ENCODE assay signal across 1 cellular context in genomic region chr3:43996379-43997301, GRCh38.
TF ChIP-seq lines count a peak whose summit lies in the region.

No MANE protein-coding gene starts in this region.

TF ChIP-seq in GM12878, 131 proteins besides CTCF, POLR2A, EP300 and RAD21 (continued from another document and continues in another):
- TF ChIP-seq, protein P1, sequence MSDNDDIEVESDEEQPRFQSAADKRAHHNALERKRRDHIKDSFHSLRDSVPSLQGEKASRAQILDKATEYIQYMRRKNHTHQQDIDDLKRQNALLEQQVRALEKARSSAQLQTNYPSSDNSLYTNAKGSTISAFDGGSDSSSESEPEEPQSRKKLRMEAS (IDR thresholded peaks at IDR 0.05; ENCODE audit: low read depth, low read length) = peak; percentile 30; the same call in 1 of the 2 replicates
- TF ChIP-seq ZSCAN29 (IDR thresholded peaks at IDR 0.05) = 0 out of 2 replicates have a peak, but pooled peaks have one; percentile 18
- no peak for TF ChIP-seq PBX3 (IDR thresholded peaks at IDR 0.05; ENCODE audit: insufficient replicate concordance, low read depth, low read length)
- TF ChIP-seq, protein P2, sequence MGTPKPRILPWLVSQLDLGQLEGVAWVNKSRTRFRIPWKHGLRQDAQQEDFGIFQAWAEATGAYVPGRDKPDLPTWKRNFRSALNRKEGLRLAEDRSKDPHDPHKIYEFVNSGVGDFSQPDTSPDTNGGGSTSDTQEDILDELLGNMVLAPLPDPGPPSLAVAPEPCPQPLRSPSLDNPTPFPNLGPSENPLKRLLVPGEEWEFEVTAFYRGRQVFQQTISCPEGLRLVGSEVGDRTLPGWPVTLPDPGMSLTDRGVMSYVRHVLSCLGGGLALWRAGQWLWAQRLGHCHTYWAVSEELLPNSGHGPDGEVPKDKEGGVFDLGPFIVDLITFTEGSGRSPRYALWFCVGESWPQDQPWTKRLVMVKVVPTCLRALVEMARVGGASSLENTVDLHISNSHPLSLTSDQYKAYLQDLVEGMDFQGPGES (IDR thresholded peaks at IDR 0.05) = no peak
- TF ChIP-seq BACH1 (IDR thresholded peaks at IDR 0.05; ENCODE audit: borderline replicate concordance) = peak; percentile 6; the same call in 1 of the 2 replicates
- no peak for TF ChIP-seq ZNF207 (IDR thresholded peaks at IDR 0.05; ENCODE audit: borderline replicate concordance)
- peak; percentile 71 for TF ChIP-seq SMC3 (IDR thresholded peaks at IDR 0.05; ENCODE audit: borderline replicate concordance, low read length)
- TF ChIP-seq TBL1XR1 (IDR thresholded peaks at IDR 0.05; ENCODE audit: low read depth, low read length) = no peak
- no peak for TF ChIP-seq ETV6 (conservative IDR thresholded peaks at IDR 0.05 in 1 of 2, IDR thresholded peaks at IDR 0.05 in 1 of 2; ENCODE audit: borderline replicate concordance in 1 of 2, low read depth in 1 of 2)
- TF ChIP-seq, protein P3, sequence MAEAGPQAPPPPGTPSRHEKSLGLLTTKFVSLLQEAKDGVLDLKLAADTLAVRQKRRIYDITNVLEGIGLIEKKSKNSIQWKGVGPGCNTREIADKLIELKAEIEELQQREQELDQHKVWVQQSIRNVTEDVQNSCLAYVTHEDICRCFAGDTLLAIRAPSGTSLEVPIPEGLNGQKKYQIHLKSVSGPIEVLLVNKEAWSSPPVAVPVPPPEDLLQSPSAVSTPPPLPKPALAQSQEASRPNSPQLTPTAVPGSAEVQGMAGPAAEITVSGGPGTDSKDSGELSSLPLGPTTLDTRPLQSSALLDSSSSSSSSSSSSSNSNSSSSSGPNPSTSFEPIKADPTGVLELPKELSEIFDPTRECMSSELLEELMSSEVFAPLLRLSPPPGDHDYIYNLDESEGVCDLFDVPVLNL (IDR thresholded peaks at IDR 0.05; ENCODE audit: low read depth, low read length) = no peak
- 0 out of 2 replicates have a peak, but pooled peaks have one; percentile 14 for TF ChIP-seq CBX5 (IDR thresholded peaks at IDR 0.05; ENCODE audit: low read depth)
- no peak for TF ChIP-seq JUNB (IDR thresholded peaks at IDR 0.05)
- peak; percentile 15; the same call in 1 of the 2 replicates for TF ChIP-seq NKRF (conservative IDR thresholded peaks at IDR 0.05)
- TF ChIP-seq NFIC (IDR thresholded peaks at IDR 0.05; ENCODE audit: low read depth, low read length) = no peak
- TF ChIP-seq, protein P4, sequence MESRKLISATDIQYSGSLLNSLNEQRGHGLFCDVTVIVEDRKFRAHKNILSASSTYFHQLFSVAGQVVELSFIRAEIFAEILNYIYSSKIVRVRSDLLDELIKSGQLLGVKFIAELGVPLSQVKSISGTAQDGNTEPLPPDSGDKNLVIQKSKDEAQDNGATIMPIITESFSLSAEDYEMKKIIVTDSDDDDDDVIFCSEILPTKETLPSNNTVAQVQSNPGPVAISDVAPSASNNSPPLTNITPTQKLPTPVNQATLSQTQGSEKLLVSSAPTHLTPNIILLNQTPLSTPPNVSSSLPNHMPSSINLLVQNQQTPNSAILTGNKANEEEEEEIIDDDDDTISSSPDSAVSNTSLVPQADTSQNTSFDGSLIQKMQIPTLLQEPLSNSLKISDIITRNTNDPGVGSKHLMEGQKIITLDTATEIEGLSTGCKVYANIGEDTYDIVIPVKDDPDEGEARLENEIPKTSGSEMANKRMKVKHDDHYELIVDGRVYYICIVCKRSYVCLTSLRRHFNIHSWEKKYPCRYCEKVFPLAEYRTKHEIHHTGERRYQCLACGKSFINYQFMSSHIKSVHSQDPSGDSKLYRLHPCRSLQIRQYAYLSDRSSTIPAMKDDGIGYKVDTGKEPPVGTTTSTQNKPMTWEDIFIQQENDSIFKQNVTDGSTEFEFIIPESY (IDR thresholded peaks at IDR 0.05) = no peak
- peak; percentile 38; the same call in 1 of the 2 replicates for TF ChIP-seq IKZF1 (conservative IDR thresholded peaks at IDR 0.05)
- no peak for TF ChIP-seq MLLT1 (IDR thresholded peaks at IDR 0.05)
- TF ChIP-seq BHLHE40 (IDR thresholded peaks at IDR 0.05; ENCODE audit: borderline replicate concordance in 1 of 2, low read depth in 2 of 2, low read length in 1 of 2) = peak in 1 of 2 experiments; percentile 74; a peak in 3 of 4 replicates
- TF ChIP-seq ESRRA (IDR thresholded peaks at IDR 0.05; ENCODE audit: low read length) = no peak
- TF ChIP-seq SMARCA5 (IDR thresholded peaks at IDR 0.05) = no peak; the same call in 1 of the 2 replicates
- TF ChIP-seq ATF7 (IDR thresholded peaks at IDR 0.05; ENCODE audit: low read depth) = no peak
- TF ChIP-seq STAT1 (conservative IDR thresholded peaks at IDR 0.05) = no peak
- peak; percentile 81 for TF ChIP-seq MEF2B (IDR thresholded peaks at IDR 0.05; ENCODE audit: partially characterized antibody, poor library complexity, severe bottlenecking)
- TF ChIP-seq, protein P5, sequence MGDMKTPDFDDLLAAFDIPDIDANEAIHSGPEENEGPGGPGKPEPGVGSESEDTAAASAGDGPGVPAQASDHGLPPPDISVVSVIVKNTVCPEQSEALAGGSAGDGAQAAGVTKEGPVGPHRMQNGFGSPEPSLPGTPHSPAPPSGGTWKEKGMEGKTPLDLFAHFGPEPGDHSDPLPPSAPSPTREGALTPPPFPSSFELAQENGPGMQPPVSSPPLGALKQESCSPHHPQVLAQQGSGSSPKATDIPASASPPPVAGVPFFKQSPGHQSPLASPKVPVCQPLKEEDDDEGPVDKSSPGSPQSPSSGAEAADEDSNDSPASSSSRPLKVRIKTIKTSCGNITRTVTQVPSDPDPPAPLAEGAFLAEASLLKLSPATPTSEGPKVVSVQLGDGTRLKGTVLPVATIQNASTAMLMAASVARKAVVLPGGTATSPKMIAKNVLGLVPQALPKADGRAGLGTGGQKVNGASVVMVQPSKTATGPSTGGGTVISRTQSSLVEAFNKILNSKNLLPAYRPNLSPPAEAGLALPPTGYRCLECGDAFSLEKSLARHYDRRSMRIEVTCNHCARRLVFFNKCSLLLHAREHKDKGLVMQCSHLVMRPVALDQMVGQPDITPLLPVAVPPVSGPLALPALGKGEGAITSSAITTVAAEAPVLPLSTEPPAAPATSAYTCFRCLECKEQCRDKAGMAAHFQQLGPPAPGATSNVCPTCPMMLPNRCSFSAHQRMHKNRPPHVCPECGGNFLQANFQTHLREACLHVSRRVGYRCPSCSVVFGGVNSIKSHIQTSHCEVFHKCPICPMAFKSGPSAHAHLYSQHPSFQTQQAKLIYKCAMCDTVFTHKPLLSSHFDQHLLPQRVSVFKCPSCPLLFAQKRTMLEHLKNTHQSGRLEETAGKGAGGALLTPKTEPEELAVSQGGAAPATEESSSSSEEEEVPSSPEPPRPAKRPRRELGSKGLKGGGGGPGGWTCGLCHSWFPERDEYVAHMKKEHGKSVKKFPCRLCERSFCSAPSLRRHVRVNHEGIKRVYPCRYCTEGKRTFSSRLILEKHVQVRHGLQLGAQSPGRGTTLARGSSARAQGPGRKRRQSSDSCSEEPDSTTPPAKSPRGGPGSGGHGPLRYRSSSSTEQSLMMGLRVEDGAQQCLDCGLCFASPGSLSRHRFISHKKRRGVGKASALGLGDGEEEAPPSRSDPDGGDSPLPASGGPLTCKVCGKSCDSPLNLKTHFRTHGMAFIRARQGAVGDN (IDR thresholded peaks at IDR 0.05) = 0 out of 2 replicates have a peak, but pooled peaks have one; percentile 15
- TF ChIP-seq, protein P6, sequence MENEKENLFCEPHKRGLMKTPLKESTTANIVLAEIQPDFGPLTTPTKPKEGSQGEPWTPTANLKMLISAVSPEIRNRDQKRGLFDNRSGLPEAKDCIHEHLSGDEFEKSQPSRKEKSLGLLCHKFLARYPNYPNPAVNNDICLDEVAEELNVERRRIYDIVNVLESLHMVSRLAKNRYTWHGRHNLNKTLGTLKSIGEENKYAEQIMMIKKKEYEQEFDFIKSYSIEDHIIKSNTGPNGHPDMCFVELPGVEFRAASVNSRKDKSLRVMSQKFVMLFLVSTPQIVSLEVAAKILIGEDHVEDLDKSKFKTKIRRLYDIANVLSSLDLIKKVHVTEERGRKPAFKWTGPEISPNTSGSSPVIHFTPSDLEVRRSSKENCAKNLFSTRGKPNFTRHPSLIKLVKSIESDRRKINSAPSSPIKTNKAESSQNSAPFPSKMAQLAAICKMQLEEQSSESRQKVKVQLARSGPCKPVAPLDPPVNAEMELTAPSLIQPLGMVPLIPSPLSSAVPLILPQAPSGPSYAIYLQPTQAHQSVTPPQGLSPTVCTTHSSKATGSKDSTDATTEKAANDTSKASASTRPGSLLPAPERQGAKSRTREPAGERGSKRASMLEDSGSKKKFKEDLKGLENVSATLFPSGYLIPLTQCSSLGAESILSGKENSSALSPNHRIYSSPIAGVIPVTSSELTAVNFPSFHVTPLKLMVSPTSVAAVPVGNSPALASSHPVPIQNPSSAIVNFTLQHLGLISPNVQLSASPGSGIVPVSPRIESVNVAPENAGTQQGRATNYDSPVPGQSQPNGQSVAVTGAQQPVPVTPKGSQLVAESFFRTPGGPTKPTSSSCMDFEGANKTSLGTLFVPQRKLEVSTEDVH (IDR thresholded peaks at IDR 0.05; ENCODE audit: low read depth, partially characterized antibody) = no peak
- no peak for TF ChIP-seq KAT2A (conservative IDR thresholded peaks at IDR 0.05; ENCODE audit: control insufficient read depth, low read depth, low read length)
- TF ChIP-seq STAT3 (IDR thresholded peaks at IDR 0.05; ENCODE audit: low read depth, low read length) = no peak
- TF ChIP-seq NR2C2 (IDR thresholded peaks at IDR 0.05; ENCODE audit: borderline replicate concordance, control insufficient read depth, insufficient read length, low read depth) = no peak
- TF ChIP-seq GATAD2B (conservative IDR thresholded peaks at IDR 0.05; ENCODE audit: low read depth) = peak; percentile 63; the same call in 1 of the 2 replicates
- 0 out of 2 replicates have a peak, but pooled peaks have one; percentile 36 for TF ChIP-seq YY1 (IDR thresholded peaks at IDR 0.05; ENCODE audit: low read depth, low read length)
- TF ChIP-seq, protein P7, sequence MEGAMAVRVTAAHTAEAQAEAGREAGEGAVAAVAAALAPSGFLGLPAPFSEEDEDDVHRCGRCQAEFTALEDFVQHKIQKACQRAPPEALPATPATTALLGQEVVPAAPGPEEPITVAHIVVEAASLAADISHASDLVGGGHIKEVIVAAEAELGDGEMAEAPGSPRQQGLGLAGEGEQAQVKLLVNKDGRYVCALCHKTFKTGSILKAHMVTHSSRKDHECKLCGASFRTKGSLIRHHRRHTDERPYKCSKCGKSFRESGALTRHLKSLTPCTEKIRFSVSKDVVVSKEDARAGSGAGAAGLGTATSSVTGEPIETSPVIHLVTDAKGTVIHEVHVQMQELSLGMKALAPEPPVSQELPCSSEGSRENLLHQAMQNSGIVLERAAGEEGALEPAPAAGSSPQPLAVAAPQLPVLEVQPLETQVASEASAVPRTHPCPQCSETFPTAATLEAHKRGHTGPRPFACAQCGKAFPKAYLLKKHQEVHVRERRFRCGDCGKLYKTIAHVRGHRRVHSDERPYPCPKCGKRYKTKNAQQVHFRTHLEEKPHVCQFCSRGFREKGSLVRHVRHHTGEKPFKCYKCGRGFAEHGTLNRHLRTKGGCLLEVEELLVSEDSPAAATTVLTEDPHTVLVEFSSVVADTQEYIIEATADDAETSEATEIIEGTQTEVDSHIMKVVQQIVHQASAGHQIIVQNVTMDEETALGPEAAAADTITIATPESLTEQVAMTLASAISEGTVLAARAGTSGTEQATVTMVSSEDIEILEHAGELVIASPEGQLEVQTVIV (IDR thresholded peaks at IDR 0.05; ENCODE audit: borderline replicate concordance, partially characterized antibody) = no peak
- no peak for TF ChIP-seq SMAD1 (IDR thresholded peaks at IDR 0.05; ENCODE audit: low read depth, partially characterized antibody)
- no peak for TF ChIP-seq SPI1 (IDR thresholded peaks at IDR 0.05; ENCODE audit: borderline replicate concordance, insufficient read depth, low read depth, low read length)
- no peak for TF ChIP-seq TAF1 (IDR thresholded peaks at IDR 0.05; ENCODE audit: borderline replicate concordance, low read depth, low read length)
- TF ChIP-seq NR2F1 (conservative IDR thresholded peaks at IDR 0.05) = no peak
- no peak for TF ChIP-seq TARDBP (IDR thresholded peaks at IDR 0.05; ENCODE audit: borderline replicate concordance)
